23 cellular contexts compared by ENCODE assay signal in genomic region chr1:173300249-173301044, GRCh38.
"Had no signal": no experiment of that assay in that cellular context is flagged by ENCODE, and none has a peak within 500 bp of the region (broad histone marks: within the 10 kb centered on the region; RNA-seq: fewer than 3 reads in every experiment).

No MANE protein-coding gene starts in this region.

- H3K27me3 Mint-ChIP-seq: activated naive CD4-positive, alpha-beta T cell treated with anti-CD3 and anti-CD28 coated beads, Interleukin-2, amount 50 U/mL, for 24 hours; T-helper 17 cell; type B pancreatic cell had no signal

- H3K4me3 Mint-ChIP-seq: activated CD8-positive, alpha-beta T cell treated with anti-CD3 and anti-CD28 coated beads, Interleukin-2, amount 10 ng/mL, durations not matched to agents 7 days and 5 days; activated naive CD4-positive, alpha-beta T cell treated with anti-CD3 and anti-CD28 coated beads, Interleukin-2, amount 50 U/mL, for 24 hours; T-helper 17 cell; type B pancreatic cell had no signal

- H3K9me3 Mint-ChIP-seq: activated naive CD4-positive, alpha-beta T cell treated with anti-CD3 and anti-CD28 coated beads, Interleukin-2, amount 50 U/mL, for 24 hours had no signal

- H3K36me3 ChIP-seq: adrenal gland, thoracic aorta, vagina had no signal

- FAIRE-seq: astrocyte, frontal cortex, islet of Langerhans had no signal

- H3K9me3 ChIP-seq: adrenal gland, thoracic aorta, vagina had no signal

- H3K36me3 Mint-ChIP-seq: type B pancreatic cell had no signal

- H3K4me1 ChIP-seq: parathyroid adenoma had no signal

- ATAC-seq: activated CD8-positive, alpha-beta T cell treated with anti-CD3 and anti-CD28 coated beads, Interleukin-2, amount 10 ng/mL, durations not matched to agents 7 days and 5 days; right cardiac atrium; T-helper 17 cell had no signal

- H3K4me3 ChIP-seq: adrenal gland, thoracic aorta, vagina had no signal

- H3K27ac Mint-ChIP-seq: activated CD8-positive, alpha-beta T cell treated with anti-CD3 and anti-CD28 coated beads, Interleukin-2, amount 10 ng/mL, durations not matched to agents 7 days and 5 days; activated naive CD4-positive, alpha-beta T cell treated with anti-CD3 and anti-CD28 coated beads, Interleukin-2, amount 50 U/mL, for 24 hours; T-helper 17 cell; type B pancreatic cell had no signal

- H3K27me3 ChIP-seq: adrenal gland, vagina had no signal

- H3K27ac ChIP-seq: adrenal gland, parathyroid adenoma, thoracic aorta, vagina, VCaP had no signal

- DNase-seq: activated CD4-positive, alpha-beta T cell treated with anti-CD3 and anti-CD28 coated beads, Interleukin-2, amount 50 U/mL, for 1 hour; activated CD4-positive, CD25-positive, alpha-beta regulatory T cell treated with anti-CD3 and anti-CD28 coated beads, Interleukin-2, amount 50 U/mL, for 72 hours; activated CD8-positive, alpha-beta T cell treated with anti-CD3 and anti-CD28 coated beads, Interleukin-2, amount 10 ng/mL, durations not matched to agents 7 days and 5 days; activated gamma-delta T cell treated with Interleukin-2 at 50 U/mL for 16 hours; activated T-cell treated with anti-CD3 and anti-CD28 coated beads, Interleukin-2, amount 50 U/mL, for 1 hour; adrenal gland; central memory CD4-positive, alpha-beta T cell; dermis blood vessel endothelial cell; effector CD8-positive, alpha-beta T cell; glutamatergic neuron; nucleus accumbens; right cardiac atrium; stimulated activated CD4-positive, alpha-beta T cell treated with anti-CD3 and anti-CD28 coated beads, Interleukin-12 subunit alpha, Interleukin-12 subunit beta, amount 100 ng/mL, for 4 hours; T-helper 17 cell had no signal
